ENCODE assay signal across 13 cellular contexts in the genomic region with DNA sequence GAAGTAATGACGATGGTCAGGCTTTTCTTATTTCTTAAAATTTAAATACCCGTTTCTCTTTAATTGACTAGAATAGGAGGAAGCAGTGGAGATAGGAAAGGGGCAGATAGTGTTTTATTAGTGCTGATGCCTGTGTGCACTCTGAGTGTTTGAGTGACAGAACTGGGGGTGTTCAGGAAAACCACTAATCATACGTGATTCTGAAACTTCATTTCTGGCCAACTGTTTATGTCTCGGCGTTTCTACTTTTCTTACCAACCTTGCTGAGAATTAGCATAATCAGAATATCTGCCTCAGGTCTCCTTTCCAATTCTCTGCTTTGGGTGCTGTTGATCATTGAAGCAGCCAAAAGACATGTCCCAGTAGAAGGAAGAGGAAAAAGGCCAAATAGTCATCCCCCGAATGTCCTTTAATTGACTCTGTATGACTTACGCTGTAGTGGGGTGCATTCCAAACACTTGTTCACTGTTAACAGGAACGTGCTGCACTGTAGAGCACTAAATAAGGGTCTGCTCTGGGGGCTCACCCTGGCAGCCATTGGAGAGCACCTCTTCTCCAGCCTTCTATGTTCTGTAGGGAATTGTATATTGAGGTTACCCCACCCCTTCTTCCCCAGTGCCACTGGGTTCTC.
DNase-seq lines count a peak whose midpoint lies in the region; ATAC-seq, FAIRE-seq and TF ChIP-seq lines count a peak whose summit lies in the region.
"Had no signal": no experiment of that assay in that cellular context is flagged by ENCODE, and none has a peak within 500 bp of the region (broad histone marks: within the 10 kb centered on the region; RNA-seq: fewer than 3 reads in every experiment).

No MANE protein-coding gene starts in this region.

- H3K4me2 ChIP-seq in A549, result peak overlapping the region; percentile 69; the same call in 1 of the 3 replicates

- TF ChIP-seq EP300 in A549 (IDR thresholded peaks at IDR 0.05), result no peak
- no peak for TF ChIP-seq EP300 in esophagus muscularis mucosa (IDR thresholded peaks at IDR 0.05)

- H3K27me3 Mint-ChIP-seq in activated T-helper 17 cell treated with anti-CD3 and anti-CD28 coated beads, Interleukin-2, amount 50 U/mL, for 72 hours, result no peaks in the 10 kb centered on the region

- H3K27me3 ChIP-seq in esophagus muscularis mucosa (no peaks in the 10 kb centered on the region), heart right ventricle (no peaks in the 10 kb centered on the region)
- H3K27me3 ChIP-seq: ovary had no signal

- no peak for TF ChIP-seq RAD21 in A549 (conservative IDR thresholded peaks at IDR 0.05 in 1 of 2, IDR thresholded peaks at IDR 0.05 in 1 of 2)

- no peaks in the 10 kb centered on the region for H3K36me3 ChIP-seq in esophagus muscularis mucosa
- no peaks in the 10 kb centered on the region for H3K36me3 ChIP-seq in heart right ventricle
- H3K36me3 ChIP-seq: ovary had no signal

- peaks cover 41% of the 10 kb centered on the region for H3K4me1 Mint-ChIP-seq in activated T-helper 17 cell treated with anti-CD3 and anti-CD28 coated beads, Interleukin-2, amount 50 U/mL, for 72 hours

- no peak for TF ChIP-seq CTCF in A549 (IDR thresholded peaks at IDR 0.05)
- no peak for TF ChIP-seq CTCF in esophagus muscularis mucosa (IDR thresholded peaks at IDR 0.05)
- TF ChIP-seq CTCF in heart right ventricle (IDR thresholded peaks at IDR 0.05), result no peak

- FAIRE-seq in A549 (lab: Jason Lieb, UNC), result no peak

- peak overlapping the region; percentile 82 for H3K27ac Mint-ChIP-seq in activated T-helper 17 cell treated with anti-CD3 and anti-CD28 coated beads, Interleukin-2, amount 50 U/mL, for 72 hours

- no peaks in the 10 kb centered on the region for H3K9me3 Mint-ChIP-seq in activated T-helper 17 cell treated with anti-CD3 and anti-CD28 coated beads, Interleukin-2, amount 50 U/mL, for 72 hours

- ATAC-seq in A549, result no peak
- ATAC-seq in GM18520 (IDR thresholded peaks at IDR 0.05; ENCODE audit: unreplicated experiment), result peak; percentile 46
- peak; percentile 46 for ATAC-seq in HG03135 (IDR thresholded peaks at IDR 0.05; ENCODE audit: unreplicated experiment)
- peak; percentile 69 for ATAC-seq in activated T-helper 17 cell treated with anti-CD3 and anti-CD28 coated beads, Interleukin-2, amount 50 U/mL, for 72 hours (replicated peaks)
- no peak for ATAC-seq in heart right ventricle

- H3K4me3 Mint-ChIP-seq in activated T-helper 17 cell treated with anti-CD3 and anti-CD28 coated beads, Interleukin-2, amount 50 U/mL, for 72 hours, result peak overlapping the region; percentile 71

- no peak for DNase-seq in A549 (ENCODE audit: low read depth in 1 of 2, low spot score in 1 of 2)
- no peak for DNase-seq in NCI-H82 (lab: John Stamatoyannopoulos, UW)
- no peak for DNase-seq in esophagus muscularis mucosa (ENCODE audit: extremely low spot score)
- no peak for DNase-seq in AG08395 (ENCODE audit: low spot score)
- no peak for DNase-seq in heart right ventricle
- DNase-seq: activated CD4-positive, alpha-beta T cell treated with anti-CD3 and anti-CD28 coated beads, Interleukin-2, amount 50 U/mL, for 4 hours; hypothalamus; NCI-H774; ovary had no signal

- CTCF ChIA-PET in A549 (lab: Yijun Ruan, JAX), result no interaction called here

- H3K27ac ChIP-seq in A549 (no peak overlapping the region), esophagus muscularis mucosa (replicated peaks in 1 of 4) (no peak overlapping the region), heart right ventricle (peak overlapping the region in 2 of 10 donors; percentile 11 to 64)
- H3K27ac ChIP-seq: coronary artery, ovary had no signal

- peaks cover 34% of the 10 kb centered on the region for H3K36me3 Mint-ChIP-seq in activated T-helper 17 cell treated with anti-CD3 and anti-CD28 coated beads, Interleukin-2, amount 50 U/mL, for 72 hours (ENCODE audit: low read depth)

- no peak for TF ChIP-seq POLR2A in A549 (IDR thresholded peaks at IDR 0.05; ENCODE audit: low read length)
- TF ChIP-seq POLR2A in esophagus muscularis mucosa (IDR thresholded peaks at IDR 0.05; ENCODE audit: low read depth), result no peak

- intact Hi-C loops in esophagus muscularis mucosa (cut with DNase I), result loop anchor here (5.0 to 10.0 kb wide), 2 partner anchors 144 to 1191 kb away; no protein-coding TSS in a partner anchor
- intact Hi-C loops in heart right ventricle (cut with DNase I), result loop anchor here in 2 of 10 donors (10.0 kb wide), 1 partner anchor 1184 kb away; no protein-coding TSS in a partner anchor

- H3K4me3 ChIP-seq in A549 (no peak overlapping the region), esophagus muscularis mucosa (no peak overlapping the region), heart right ventricle (no peak overlapping the region)
- H3K4me3 ChIP-seq: ovary had no signal

- POLR2A ChIA-PET in A549 (lab: Yijun Ruan, JAX), result no interaction called here

- peaks cover 36% of the 10 kb centered on the region for H3K4me1 ChIP-seq in A549
- H3K4me1 ChIP-seq in esophagus muscularis mucosa, result peaks cover 44 to 49% (median 47%) of the 10 kb centered on the region in 4 donors
- H3K4me1 ChIP-seq in heart right ventricle, result peaks cover 3 to 69% (median 60%) of the 10 kb centered on the region in 9 donors

- H3K9me3 ChIP-seq in A549 (no peaks in the 10 kb centered on the region), esophagus muscularis mucosa (no peaks in the 10 kb centered on the region), heart right ventricle (no peaks in the 10 kb centered on the region)
- H3K9me3 ChIP-seq: ovary had no signal

- 92% methylated on average over 8 of the region's 8 CpGs for WGBS in A549 (ENCODE audit: missing lambda C conversion rate)
- WGBS in esophagus muscularis mucosa, result 66% methylated on average over 8 of the region's 8 CpGs
- 51 to 52% methylated on average over 8 of the region's 8 CpGs for WGBS in heart right ventricle, 2 donors

TF ChIP-seq in A549, 52 proteins besides CTCF, POLR2A, EP300 and RAD21:
- no peak for TF ChIP-seq CHD2 (IDR thresholded peaks at IDR 0.05; ENCODE audit: low read length, partially characterized antibody)
- TF ChIP-seq EHMT2 (IDR thresholded peaks at IDR 0.05; ENCODE audit: low read depth), result no peak
- TF ChIP-seq SREBF2 (IDR thresholded peaks at IDR 0.05), result no peak
- no peak for TF ChIP-seq ZNF302 (CRISPR knock-in tag; IDR thresholded peaks at IDR 0.05)
- no peak for TF ChIP-seq EHF (CRISPR knock-in tag; IDR thresholded peaks at IDR 0.05)
- no peak for TF ChIP-seq TP53 (CRISPR knock-in tag; IDR thresholded peaks at IDR 0.05)
- TF ChIP-seq NR3C1 (IDR thresholded peaks at IDR 0.05), result no peak
- no peak for TF ChIP-seq HEYL (CRISPR knock-in tag; IDR thresholded peaks at IDR 0.05)
- no peak for TF ChIP-seq PHF8 (IDR thresholded peaks at IDR 0.05; ENCODE audit: borderline replicate concordance, low read depth)
- no peak for TF ChIP-seq RCOR1 (IDR thresholded peaks at IDR 0.05; ENCODE audit: low read depth, low read length)
- TF ChIP-seq CBX2 (IDR thresholded peaks at IDR 0.05; ENCODE audit: borderline replicate concordance, low read depth), result no peak
- TF ChIP-seq MAZ (IDR thresholded peaks at IDR 0.05; ENCODE audit: borderline replicate concordance, low read depth, low read length), result no peak
- no peak for TF ChIP-seq FOXS1 (CRISPR knock-in tag; IDR thresholded peaks at IDR 0.05)
- TF ChIP-seq NFE2L2 (conservative IDR thresholded peaks at IDR 0.05; ENCODE audit: low read length), result no peak
- no peak for TF ChIP-seq RARB (CRISPR knock-in tag; IDR thresholded peaks at IDR 0.05)
- no peak for TF ChIP-seq FOSL2 (IDR thresholded peaks at IDR 0.05)
- no peak for TF ChIP-seq FOSL2 (CRISPR knock-in tag; IDR thresholded peaks at IDR 0.05)

Comparison
In these comparisons a context has a peak if more than half of its experiments do, and no peak if none do; other contexts are left out.
1. ATAC-seq: peak in GM18520 (single experiment), HG03135 (single experiment) and activated T-helper 17 cell treated with anti-CD3 and anti-CD28 coated beads, Interleukin-2, amount 50 U/mL, for 72 hours (single experiment); none in A549 (0 of 2) and heart right ventricle (0 of 8).